In the genomic region with DNA sequence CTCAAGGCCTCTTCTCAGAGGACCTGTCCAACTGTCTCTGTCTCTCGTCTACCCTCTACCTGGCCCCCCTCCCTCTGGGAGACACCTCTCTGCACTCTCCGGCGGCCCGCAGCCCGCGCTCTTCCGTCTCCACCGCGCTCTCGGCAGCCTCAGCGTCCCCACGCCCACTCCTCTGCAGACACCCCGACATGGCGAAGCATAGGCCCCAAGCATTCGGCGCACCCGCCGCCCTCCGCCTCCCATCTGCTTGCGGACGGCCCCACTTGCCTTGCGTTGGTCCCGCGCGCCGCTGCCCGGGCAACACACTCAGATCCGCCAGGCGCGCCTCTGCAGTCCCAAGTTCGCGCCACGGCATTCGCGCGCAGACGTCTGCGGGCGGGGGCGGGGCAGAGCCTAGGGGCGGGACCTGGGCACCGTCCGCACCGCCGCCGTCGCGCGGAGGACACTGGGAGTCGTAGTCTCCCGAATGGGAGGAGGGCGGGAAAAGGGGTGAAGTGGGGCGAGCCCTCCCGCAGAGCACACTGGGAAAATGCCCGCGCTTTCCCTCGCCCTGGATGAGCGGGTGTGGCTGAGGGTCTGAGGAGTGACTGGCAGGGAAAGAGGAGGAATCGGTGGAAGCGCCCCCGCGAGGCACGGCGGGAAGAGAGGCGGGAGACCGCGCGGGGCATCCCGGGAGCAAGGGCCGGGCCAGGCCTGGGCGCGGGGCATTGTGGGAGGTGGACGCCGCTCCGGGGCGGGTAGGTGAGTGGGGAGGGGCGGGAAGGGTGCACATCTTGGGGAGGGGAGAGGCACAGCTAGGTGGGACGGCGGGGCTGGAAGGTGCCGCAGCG, we compare ENCODE assay signal across 8 cellular contexts. TPM values are rescaled to one million over a fixed set of nuclear protein-coding genes. Genes with fewer than 3 reads are reported as not detected.
DNase-seq lines count a peak whose midpoint lies in the region; ATAC-seq and TF ChIP-seq lines count a peak whose summit lies in the region.

A gene (minus strand): TSS at position 371 of the 830 bp plus-strand sequence. CDS start 4,778 bp downstream, outside the sequence.
A gene (plus strand): TSS at position 707 of the 830 bp plus-strand sequence. CDS start 1,123 bp downstream, outside the sequence.

- peaks cover 36% of the 10 kb centered on the region for H3K36me3 Mint-ChIP-seq in activated CD4-positive, alpha-beta T cell treated with anti-CD3 and anti-CD28 coated beads, Interleukin-2, amount 10 ng/mL, durations not matched to agents 24 days and 14 days (ENCODE audit: low read depth)

- peaks cover 0 to 16% (median 0%) of the 10 kb centered on the region in 11 experiments; a peak in 6 of 22 replicates for H4K20me1 ChIP-seq in BLaER1 treated with 17β-estradiol and CSF1 and Interleukin-3, amounts not matched to agents 10 nM and 100 nM

- no peaks in the 10 kb centered on the region for H3K9me3 ChIP-seq in BLaER1 treated with 17β-estradiol and CSF1 and Interleukin-3, amounts not matched to agents 10 nM and 100 nM (replicated peaks in 1 of 11)

- H3K27me3 Mint-ChIP-seq in activated CD4-positive, alpha-beta T cell treated with anti-CD3 and anti-CD28 coated beads, Interleukin-2, amount 10 ng/mL, durations not matched to agents 24 days and 14 days: no peaks in the 10 kb centered on the region

- peak within 1 kb of the TSS; percentile 86 to 96 (median 92) for H3K9ac ChIP-seq in BLaER1 treated with 17β-estradiol and CSF1 and Interleukin-3, amounts not matched to agents 10 nM and 100 nM

- peaks cover 25 to 34% (median 29%) of the 10 kb centered on the region in 11 experiments for H3K36me3 ChIP-seq in BLaER1 treated with 17β-estradiol and CSF1 and Interleukin-3, amounts not matched to agents 10 nM and 100 nM

- peaks cover 34% of the 10 kb centered on the region for H3K4me1 Mint-ChIP-seq in activated CD4-positive, alpha-beta T cell treated with anti-CD3 and anti-CD28 coated beads, Interleukin-2, amount 10 ng/mL, durations not matched to agents 24 days and 14 days

- intact Hi-C loops in activated CD4-positive, alpha-beta T cell treated with anti-CD3 and anti-CD28 coated beads, Interleukin-2, amount 10 ng/mL, durations not matched to agents 24 days and 14 days (cut with micrococcal nuclease): loop anchor here (1.0 to 2.0 kb wide), 2 partner anchors 34 to 91 kb away; no protein-coding TSS in a partner anchor

- TF ChIP-seq CTCF in coronary artery (IDR thresholded peaks at IDR 0.05): no peak

- peak within 1 kb of the TSS; percentile 96 for H3K27ac Mint-ChIP-seq in activated CD4-positive, alpha-beta T cell treated with anti-CD3 and anti-CD28 coated beads, Interleukin-2, amount 10 ng/mL, durations not matched to agents 24 days and 14 days

- DNase-seq in NCI-H526 treated with DMSO at 0.1 percent for 48 hours (lab: John Stamatoyannopoulos, UW) (peak; percentile 92), coronary artery (ENCODE audit: low spot score) (peak; percentile 93), left lobe of liver (ENCODE audit: low spot score) (peak; percentile 94)
- DNase-seq in activated CD4-positive, alpha-beta T cell treated with anti-CD3 and anti-CD28 coated beads, Interleukin-2, amount 10 ng/mL, durations not matched to agents 24 days and 14 days: peak; percentile 97
- DNase-seq in stimulated activated CD4-positive, alpha-beta T cell treated with anti-CD3 and anti-CD28 coated beads, Interleukin-2, amount 100 ng/mL, for 24 hours: peak; percentile 92

- no peaks in the 10 kb centered on the region for H3K27me3 ChIP-seq in BLaER1 treated with 17β-estradiol and CSF1 and Interleukin-3, amounts not matched to agents 10 nM and 100 nM

- peaks cover 51 to 56% (median 53%) of the 10 kb centered on the region in 10 experiments for H3K4me1 ChIP-seq in BLaER1 treated with 17β-estradiol and CSF1 and Interleukin-3, amounts not matched to agents 10 nM and 100 nM

- peak within 1 kb of the TSS; percentile 77 to 97 (median 89) for H3K4me3 ChIP-seq in BLaER1 treated with 17β-estradiol and CSF1 and Interleukin-3, amounts not matched to agents 10 nM and 100 nM
- peak within 1 kb of the TSS; percentile 86 for H3K4me3 ChIP-seq in coronary artery

- ATAC-seq in GM19324 (IDR thresholded peaks at IDR 0.05; ENCODE audit: low FRiP score, unreplicated experiment) (peak; percentile 83), HG03460 (IDR thresholded peaks at IDR 0.05; ENCODE audit: unreplicated experiment) (peak; percentile 76), left lobe of liver (peak; percentile 94)

- peak within 1 kb of the TSS; percentile 88 to 96 (median 93) for H3K27ac ChIP-seq in BLaER1 treated with 17β-estradiol and CSF1 and Interleukin-3, amounts not matched to agents 10 nM and 100 nM
- peak within 1 kb of the TSS; percentile 76 to 96 for H3K27ac ChIP-seq in coronary artery

- peak within 1 kb of the TSS; percentile 98 for H3K4me3 Mint-ChIP-seq in activated CD4-positive, alpha-beta T cell treated with anti-CD3 and anti-CD28 coated beads, Interleukin-2, amount 10 ng/mL, durations not matched to agents 24 days and 14 days

- peak within 1 kb of the TSS; percentile 94 to 100 (median 98) for H3K4me2 ChIP-seq in BLaER1 treated with 17β-estradiol and CSF1 and Interleukin-3, amounts not matched to agents 10 nM and 100 nM

- H3K9me3 Mint-ChIP-seq in activated CD4-positive, alpha-beta T cell treated with anti-CD3 and anti-CD28 coated beads, Interleukin-2, amount 10 ng/mL, durations not matched to agents 24 days and 14 days: no peaks in the 10 kb centered on the region

RNA-seq across cellular contexts. Expression of the first gene that starts in this region (rescaled TPM):
- 138 and 144 TPM in 2 replicates for total RNA-seq in activated CD4-positive, alpha-beta T cell treated with anti-CD3 and anti-CD28 coated beads, Interleukin-2, amount 10 ng/mL, durations not matched to agents 24 days and 14 days
- total RNA-seq in left lobe of liver: 9.8 TPM

RNA-seq across cellular contexts. Expression of the second gene that starts in this region (rescaled TPM):
- 8.0 and 9.9 TPM in 2 replicates for total RNA-seq in activated CD4-positive, alpha-beta T cell treated with anti-CD3 and anti-CD28 coated beads, Interleukin-2, amount 10 ng/mL, durations not matched to agents 24 days and 14 days
- 3.2 TPM for total RNA-seq in left lobe of liver

Comparison
In these comparisons a context has a peak if more than half of its experiments do, and no peak if none do; other contexts are left out.
1. Peak in every context shown above with its lines: DNase-seq, ATAC-seq, H3K4me3 ChIP-seq and H3K27ac ChIP-seq.
2. RNA of the first gene that starts in this region (total RNA-seq): 138 to 144 TPM in activated CD4-positive, alpha-beta T cell treated with anti-CD3 and anti-CD28 coated beads, Interleukin-2, amount 10 ng/mL, durations not matched to agents 24 days and 14 days; 9.8 TPM in left lobe of liver (single experiment); every median in the first group is over 10 times any median in the second.